ENCODE assay signal across 10 cellular contexts in the genomic region with DNA sequence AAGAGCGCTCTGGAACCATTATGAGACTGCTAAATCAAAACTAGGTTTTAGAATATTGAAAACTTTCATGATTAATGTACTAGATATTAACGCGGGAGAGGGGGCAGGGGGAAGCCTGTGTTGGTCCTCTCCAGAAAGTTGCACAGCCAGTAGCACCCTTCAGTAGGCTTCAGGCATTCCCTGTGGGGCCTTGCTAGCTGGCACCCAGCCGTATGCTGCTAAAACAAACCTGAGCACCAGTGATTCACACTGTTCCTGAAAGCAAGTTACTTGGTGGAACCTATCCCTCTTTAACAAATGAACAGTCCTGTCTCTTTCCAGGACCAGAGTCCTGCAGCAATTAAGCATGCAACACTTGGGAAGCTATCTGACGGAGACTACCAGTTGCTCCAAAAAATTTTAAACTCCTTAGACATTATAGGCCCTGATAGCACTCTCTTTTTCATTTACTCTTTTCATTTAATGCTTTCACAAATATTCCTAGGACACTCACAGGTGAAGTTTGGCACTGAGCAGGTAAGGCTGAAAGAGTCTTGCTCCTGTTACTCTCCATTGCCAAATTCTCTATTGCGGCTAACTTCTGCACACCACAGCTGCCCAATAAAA. TPM values are rescaled to one million over a fixed set of nuclear protein-coding genes. Genes with fewer than 3 reads are reported as not detected.
DNase-seq lines count a peak whose midpoint lies in the region; ATAC-seq and TF ChIP-seq lines count a peak whose summit lies in the region.
"Had no signal": no experiment of that assay in that cellular context is flagged by ENCODE, and none has a peak within 500 bp of the region (broad histone marks: within the 10 kb centered on the region; RNA-seq: fewer than 3 reads in every experiment).

No MANE protein-coding gene starts in this region.

- peaks cover 8% of the 10 kb centered on the region for H3K9me1 ChIP-seq in IMR-90 (ENCODE audit: insufficient read depth, low read length)

- H2BK15ac ChIP-seq in IMR-90 (ENCODE audit: low read depth, low read length), result no peak overlapping the region

- H3K4me3 ChIP-seq in IMR-90 (ENCODE audit: insufficient read depth, low read depth, low read length), result no peak overlapping the region

- no TSS peak for BruUV-seq in IMR-90 (replicated peaks; lab: Mats Ljungman, UMichigan)

- H3K14ac ChIP-seq in IMR-90 (replicated peaks; ENCODE audit: low read depth, low read length), result no peak overlapping the region

- WGBS in IMR-90 (ENCODE audit: extremely low coverage in 2 of 2, insufficient read length in 1 of 2), 2 experiments, result 67% methylated on average over 3 of the region's 6 CpGs; no CpG with 5 or more reads in 1 of the 2 experiments

- no peak overlapping the region for H4K5ac ChIP-seq in IMR-90 (ENCODE audit: low read depth, low read length)

- in situ Hi-C loops in IMR-90 (cut with MboI; ENCODE audit: low sequenced_read_pairs), result no loop called here

- no peaks in the 10 kb centered on the region for H3K9me3 ChIP-seq in IMR-90 (ENCODE audit: control insufficient read depth, insufficient read depth, low read length)
- H3K9me3 ChIP-seq: pancreas had no signal

- no peak for TF ChIP-seq RAD21 in IMR-90 (IDR thresholded peaks at IDR 0.05; ENCODE audit: low read length)

- TF ChIP-seq POLR2A in IMR-90 (IDR thresholded peaks at IDR 0.05; ENCODE audit: low read depth, low read length), result no peak; the same call in 1 of the 2 replicates
- no peak for TF ChIP-seq POLR2A in erythroblast (IDR thresholded peaks at IDR 0.05; ENCODE audit: low read length)

- H3K9me3 Mint-ChIP-seq in central memory CD8-positive, alpha-beta T cell, result no peaks in the 10 kb centered on the region
- H3K9me3 Mint-ChIP-seq in naive thymus-derived CD8-positive, alpha-beta T cell, result no peaks in the 10 kb centered on the region

- DNase-seq in IMR-90, result no peak
- DNase-seq in central memory CD8-positive, alpha-beta T cell (ENCODE audit: low spot score in 2 of 2), result no peak
- no peak for DNase-seq in naive thymus-derived CD8-positive, alpha-beta T cell
- no peak for DNase-seq in SHP77 (lab: John Stamatoyannopoulos, UW)
- no peak for DNase-seq in 8988T
- no peak for DNase-seq in erythroblast (lab: John Stamatoyannopoulos, UW)
- DNase-seq: NCI-H2029, pancreas had no signal

- H3K56ac ChIP-seq in IMR-90 (ENCODE audit: extremely low read depth, insufficient read depth, low read length), result no peak overlapping the region

- dilution Hi-C loops in IMR-90 (cut with HindIII; ENCODE audit: low sequenced_read_pairs, unreplicated experiment), result no loop called here

- H3K18ac ChIP-seq in IMR-90 (ENCODE audit: low read depth, low read length), result no peak overlapping the region

- peak overlapping the region; percentile 92; the same call in 1 of the 2 replicates for H3K4ac ChIP-seq in IMR-90 (ENCODE audit: low read depth, low read length)

- H3K36me3 Mint-ChIP-seq in central memory CD8-positive, alpha-beta T cell (ENCODE audit: insufficient read depth), result peaks cover 48% of the 10 kb centered on the region
- H3K36me3 Mint-ChIP-seq in naive thymus-derived CD8-positive, alpha-beta T cell, result peaks cover 0 to 40% (median 3%) of the 10 kb centered on the region in 3 donors

- peak overlapping the region; percentile 97 for H3K4me2 ChIP-seq in IMR-90 (ENCODE audit: low read depth, low read length)

- no peak overlapping the region for H2AFZ ChIP-seq in IMR-90 (replicated peaks; ENCODE audit: low read length, poor library complexity)

- TF ChIP-seq CTCF in C4-2B (conservative IDR thresholded peaks at IDR 0.05) (no peak), IMR-90 (conservative IDR thresholded peaks at IDR 0.05; ENCODE audit: low read depth, low read length) (no peak)

- H3K27ac Mint-ChIP-seq in central memory CD8-positive, alpha-beta T cell (ENCODE audit: low read depth), result no peak overlapping the region
- peak overlapping the region; percentile 37 to 98 (median 95) for H3K27ac Mint-ChIP-seq in naive thymus-derived CD8-positive, alpha-beta T cell

- no peak overlapping the region for H2BK20ac ChIP-seq in IMR-90 (ENCODE audit: low read depth, low read length)

- H3K23ac ChIP-seq in IMR-90 (ENCODE audit: low read depth, low read length), result no peak overlapping the region

- peak overlapping the region; percentile 95 for H2AK9ac ChIP-seq in IMR-90 (replicated peaks; ENCODE audit: low read depth, low read length, poor library complexity)

- H4K8ac ChIP-seq in IMR-90 (ENCODE audit: low read depth in 2 of 2, low read length in 2 of 2), result peak overlapping the region; percentile 63 to 87; a peak in 2 of 4 replicates

- H4K91ac ChIP-seq in IMR-90 (ENCODE audit: insufficient read depth, low read depth, low read length), result no peak overlapping the region

- H3K27me3 Mint-ChIP-seq in central memory CD8-positive, alpha-beta T cell, result no peaks in the 10 kb centered on the region
- H3K27me3 Mint-ChIP-seq in naive thymus-derived CD8-positive, alpha-beta T cell, result no peaks in the 10 kb centered on the region

- H3K79me1 ChIP-seq in IMR-90 (ENCODE audit: low read depth in 1 of 2, low read length in 2 of 2), result peaks cover 39 to 53% of the 10 kb centered on the region in 2 experiments

- H3K4me1 Mint-ChIP-seq in central memory CD8-positive, alpha-beta T cell, result peaks cover 39% of the 10 kb centered on the region
- peaks cover 18 to 62% (median 49%) of the 10 kb centered on the region in 4 donors for H3K4me1 Mint-ChIP-seq in naive thymus-derived CD8-positive, alpha-beta T cell

- ATAC-seq in IMR-90 (ENCODE audit: low read depth), result no peak
- ATAC-seq in central memory CD8-positive, alpha-beta T cell (replicated peaks; ENCODE audit: extremely low read depth, poor library complexity, severe bottlenecking), result no peak
- ATAC-seq in naive thymus-derived CD8-positive, alpha-beta T cell, result no peak
- no peak for ATAC-seq in HG03039 (IDR thresholded peaks at IDR 0.05; ENCODE audit: unreplicated experiment)

- peaks cover 6% of the 10 kb centered on the region; the same call in 1 of the 2 replicates for H4K20me1 ChIP-seq in IMR-90 (ENCODE audit: insufficient read depth, low read length)

- H3K27ac ChIP-seq in C4-2B (peak overlapping the region; percentile 90), IMR-90 (ENCODE audit: insufficient read depth, low read length) (no peak overlapping the region)

- intact Hi-C loops in IMR-90 (cut with micrococcal nuclease), result loop anchor here (10.0 kb wide), 1 partner anchor 189 kb away; a partner anchor contains a TSS

- POLR2A ChIA-PET in IMR-90 (lab: Charles Lee; ENCODE audit: unreplicated experiment), result no interaction called here
- POLR2A ChIA-PET in naive thymus-derived CD8-positive, alpha-beta T cell (lab: Charles Lee), result interaction anchor here (1.0 to 3.7 kb wide), 16 partner anchors 9 to 204 kb away, joined by 3 to 28 read pairs (median 6); a partner anchor contains a TSS

- H3K27me3 ChIP-seq in IMR-90 (ENCODE audit: control insufficient read depth, insufficient read depth, low read length), result no peaks in the 10 kb centered on the region
- H3K27me3 ChIP-seq: pancreas had no signal

- H3K4me3 Mint-ChIP-seq in central memory CD8-positive, alpha-beta T cell, result peak overlapping the region; percentile 92
- peak overlapping the region; percentile 86 to 98 (median 92) for H3K4me3 Mint-ChIP-seq in naive thymus-derived CD8-positive, alpha-beta T cell

- no peak overlapping the region for H2BK5ac ChIP-seq in IMR-90 (ENCODE audit: low read depth, low read length, poor library complexity, severe bottlenecking)

- peaks cover 7% of the 10 kb centered on the region for H3K4me1 ChIP-seq in IMR-90 (ENCODE audit: control insufficient read depth, insufficient read depth, low read length)

- peak overlapping the region; percentile 77; the same call in 1 of the 2 replicates for H2AK5ac ChIP-seq in IMR-90 (ENCODE audit: low read depth, low read length)

- H3K36me3 ChIP-seq in IMR-90 (ENCODE audit: control insufficient read depth, insufficient read depth, low read length), result peaks cover 15% of the 10 kb centered on the region

- H3K9ac ChIP-seq in IMR-90 (ENCODE audit: low read depth, low read length), result 0 out of 2 replicates have a peak overlapping the region, but pooled peaks have one; percentile 82

- H2BK120ac ChIP-seq in IMR-90 (ENCODE audit: low read depth, low read length), result no peak overlapping the region

- CTCF ChIA-PET in IMR-90 (lab: Yijun Ruan, JAX), result interaction anchor here (2.9 kb wide), 1 partner anchor 9 kb away, joined by 19 read pairs; no protein-coding TSS in a partner anchor

RNA-seq across cellular contexts. Expression of a gene that starts 1.2 kb away (rescaled TPM):
- total RNA-seq in IMR-90 (2012; rRNA removed), result 7.2 and 10.8 TPM in 2 replicates
- 6.8 and 7.2 TPM in 2 replicates for polyA plus RNA-seq in IMR-90 (2012; rRNA removed)
- 3.8 and 4.0 TPM in 2 replicates for polyA plus RNA-seq in IMR-90 (2012; cell fraction: cytosol; rRNA removed)
- polyA plus RNA-seq in IMR-90 (2012; cell fraction: nucleus; rRNA removed; ENCODE audit: low replicate concordance), result 8.2 and 14.4 TPM in 2 replicates
- total RNA-seq in naive thymus-derived CD8-positive, alpha-beta T cell, result 10 to 100 TPM; 13.2 to 13.5 TPM
- 10 to 100 TPM in 2 of 3 donors, 1 to 10 TPM in 1; 8.9 to 17.5 (median 13.1) TPM for polyA plus RNA-seq in naive thymus-derived CD8-positive, alpha-beta T cell

RNA-seq across cellular contexts. Expression of a gene that starts 5.3 kb away (rescaled TPM):
- 81.9 and 131 TPM in 2 replicates for total RNA-seq in IMR-90 (2012; rRNA removed)
- 220 and 240 TPM in 2 replicates for polyA plus RNA-seq in IMR-90 (2012; rRNA removed)
- polyA plus RNA-seq in IMR-90 (2012; cell fraction: cytosol; rRNA removed), result 76.2 and 162 TPM in 2 replicates
- 19.3 and 97.5 TPM in 2 replicates for polyA plus RNA-seq in IMR-90 (2012; cell fraction: nucleus; rRNA removed; ENCODE audit: low replicate concordance)
- 100 to 1,000 TPM; 274 to 291 TPM for total RNA-seq in naive thymus-derived CD8-positive, alpha-beta T cell
- polyA plus RNA-seq in naive thymus-derived CD8-positive, alpha-beta T cell, result 100 to 1,000 TPM; 714 to 931 (median 847) TPM

RNA-seq across cellular contexts. Expression of a gene that starts 5.5 kb away (rescaled TPM):
- 15.3 and 16.1 TPM in 2 replicates for total RNA-seq in IMR-90 (2012; rRNA removed)
- 11.0 TPM in 2 replicates for polyA plus RNA-seq in IMR-90 (2012; rRNA removed)
- polyA plus RNA-seq in IMR-90 (2012; cell fraction: cytosol; rRNA removed), result 11.0 and 14.3 TPM in 2 replicates
- polyA plus RNA-seq in IMR-90 (2012; cell fraction: nucleus; rRNA removed; ENCODE audit: low replicate concordance), result 4.0 and 4.7 TPM in 2 replicates
- total RNA-seq in naive thymus-derived CD8-positive, alpha-beta T cell, result 1 to 10 TPM; 4.6 to 4.7 TPM
- polyA plus RNA-seq in naive thymus-derived CD8-positive, alpha-beta T cell, result 10 to 100 TPM in 2 of 3 donors, 1 to 10 TPM in 1; 8.6 to 12.9 (median 11.8) TPM

RNA-seq across cellular contexts. Expression of a gene that starts 15.5 kb away (rescaled TPM):
- total RNA-seq in IMR-90 (2012; rRNA removed), result 5.2 and 9.2 TPM in 2 replicates
- 25.3 and 27.0 TPM in 2 replicates for polyA plus RNA-seq in IMR-90 (2012; rRNA removed)
- 11.3 and 16.3 TPM in 2 replicates for polyA plus RNA-seq in IMR-90 (2012; cell fraction: cytosol; rRNA removed)
- 156 and 317 TPM in 2 replicates for polyA plus RNA-seq in IMR-90 (2012; cell fraction: nucleus; rRNA removed; ENCODE audit: low replicate concordance)
- 1 to 10 TPM; 2.0 to 3.2 TPM for total RNA-seq in naive thymus-derived CD8-positive, alpha-beta T cell
- polyA plus RNA-seq in naive thymus-derived CD8-positive, alpha-beta T cell, result not detected

RNA-seq across cellular contexts. Expression of a gene that starts 58.6 kb away (rescaled TPM):
- 82.3 and 88.6 TPM in 2 replicates for total RNA-seq in IMR-90 (2012; rRNA removed)
- 162 and 181 TPM in 2 replicates for polyA plus RNA-seq in IMR-90 (2012; rRNA removed)
- polyA plus RNA-seq in IMR-90 (2012; cell fraction: cytosol; rRNA removed), result 139 and 294 TPM in 2 replicates
- 81.3 and 139 TPM in 2 replicates for polyA plus RNA-seq in IMR-90 (2012; cell fraction: nucleus; rRNA removed; ENCODE audit: low replicate concordance)
- total RNA-seq in naive thymus-derived CD8-positive, alpha-beta T cell, result 100 to 1,000 TPM; 176 to 186 TPM
- polyA plus RNA-seq in naive thymus-derived CD8-positive, alpha-beta T cell, result 100 to 1,000 TPM; 341 to 364 (median 359) TPM
